In the genomic region with DNA sequence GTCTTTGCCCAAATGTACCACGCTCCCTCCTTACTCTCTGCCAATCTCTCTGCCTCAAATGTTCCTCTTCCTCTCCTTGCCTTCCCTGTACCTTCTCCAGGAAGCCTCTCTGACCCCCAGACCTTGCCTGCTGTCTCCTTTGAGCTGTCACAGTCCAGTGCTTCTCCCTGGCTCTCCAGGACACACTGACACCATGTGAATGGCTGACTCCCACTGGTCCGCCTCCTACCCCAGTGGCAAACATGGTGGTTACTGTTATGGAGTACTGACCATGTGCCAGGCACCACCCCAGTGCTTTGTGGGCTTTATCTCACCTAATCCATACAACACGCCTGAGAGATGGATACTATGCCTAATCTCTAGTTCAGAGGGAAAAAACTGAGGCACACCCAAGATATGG, we compare ENCODE assay signal across 15 cellular contexts.
DNase-seq lines count a peak whose midpoint lies in the region; ATAC-seq and TF ChIP-seq lines count a peak whose summit lies in the region.
"Had no signal": no experiment of that assay in that cellular context is flagged by ENCODE, and none has a peak within 500 bp of the region (broad histone marks: within the 10 kb centered on the region; RNA-seq: fewer than 3 reads in every experiment).

No MANE protein-coding gene starts in this region.

- H3K27ac Mint-ChIP-seq in natural killer cell treated with Interleukin-12 subunit alpha and Interleukin-12 subunit beta and Interleukin-15 and Interleukin-18, amount 100 ng/mL, for 72 hours, result no peak overlapping the region
- H3K27ac Mint-ChIP-seq in natural killer cell (no peak overlapping the region), endodermal cell (no peak overlapping the region)
- H3K27ac Mint-ChIP-seq: HFFc6 had no signal

- no peaks in the 10 kb centered on the region for H3K4me1 Mint-ChIP-seq in natural killer cell treated with Interleukin-12 subunit alpha and Interleukin-12 subunit beta and Interleukin-15 and Interleukin-18, amount 100 ng/mL, for 72 hours (ENCODE audit: low read depth in 2 of 2)
- no peaks in the 10 kb centered on the region for H3K4me1 Mint-ChIP-seq in natural killer cell
- H3K4me1 Mint-ChIP-seq in endodermal cell, result no peaks in the 10 kb centered on the region

- ATAC-seq in natural killer cell treated with Interleukin-12 subunit alpha and Interleukin-12 subunit beta and Interleukin-15 and Interleukin-18, amount 100 ng/mL, for 72 hours, result no peak
- ATAC-seq in natural killer cell (no peak), GM18873 (IDR thresholded peaks at IDR 0.05; ENCODE audit: low FRiP score, unreplicated experiment) (no peak), GM19452 (IDR thresholded peaks at IDR 0.05; ENCODE audit: unreplicated experiment) (no peak)
- ATAC-seq: HepG2 had no signal

- intact Hi-C loops in natural killer cell (cut with micrococcal nuclease), result no loop called here
- intact Hi-C loops in posterior vena cava (cut with DNase I), result no loop called here

- peak; percentile 12 for DNase-seq in natural killer cell treated with Interleukin-12 subunit alpha and Interleukin-12 subunit beta and Interleukin-15 and Interleukin-18, amount 100 ng/mL, for 72 hours (ENCODE audit: low spot score)
- DNase-seq in natural killer cell (no peak), endodermal cell (peak; percentile 24), posterior vena cava (ENCODE audit: low spot score) (peak; percentile 68), pons (ENCODE audit: low spot score) (no peak)
- DNase-seq: C1 segment of cervical spinal cord, HFFc6, KBM-7, NCI-H1694 treated with DMSO at 0.1 percent for 48 hours, NCI-H510A treated with DMSO at 0.1 percent for 48 hours, RPMI8226 had no signal

- no peaks in the 10 kb centered on the region for H3K9me3 Mint-ChIP-seq in natural killer cell treated with Interleukin-12 subunit alpha and Interleukin-12 subunit beta and Interleukin-15 and Interleukin-18, amount 100 ng/mL, for 72 hours
- H3K9me3 Mint-ChIP-seq in natural killer cell (no peaks in the 10 kb centered on the region), endodermal cell (no peaks in the 10 kb centered on the region)
- H3K9me3 Mint-ChIP-seq: HFFc6 had no signal

- H3K36me3 Mint-ChIP-seq in natural killer cell treated with Interleukin-12 subunit alpha and Interleukin-12 subunit beta and Interleukin-15 and Interleukin-18, amount 100 ng/mL, for 72 hours, result no peaks in the 10 kb centered on the region
- H3K36me3 Mint-ChIP-seq in natural killer cell (no peaks in the 10 kb centered on the region), endodermal cell (ENCODE audit: low read depth) (no peaks in the 10 kb centered on the region)

- peaks cover 18 to 36% of the 10 kb centered on the region in 2 donors for H3K27me3 Mint-ChIP-seq in natural killer cell treated with Interleukin-12 subunit alpha and Interleukin-12 subunit beta and Interleukin-15 and Interleukin-18, amount 100 ng/mL, for 72 hours
- H3K27me3 Mint-ChIP-seq in natural killer cell (ENCODE audit: low read depth in 2 of 2), result peaks cover 11 to 42% of the 10 kb centered on the region in 2 donors
- peaks cover 29% of the 10 kb centered on the region for H3K27me3 Mint-ChIP-seq in endodermal cell (ENCODE audit: insufficient read depth)

- no peak overlapping the region for H3K9ac ChIP-seq in endodermal cell (ENCODE audit: extremely low read depth, low read length, poor library complexity, severe bottlenecking)

- no peak overlapping the region for H3K27ac ChIP-seq in endodermal cell (ENCODE audit: low read depth, low read length)
- H3K27ac ChIP-seq: SJCRH30 had no signal

- H3K9me3 ChIP-seq in endodermal cell (ENCODE audit: control insufficient read depth, low read length), result no peaks in the 10 kb centered on the region
- H3K9me3 ChIP-seq: SJCRH30 had no signal

- TF ChIP-seq CTCF in natural killer cell (IDR thresholded peaks at IDR 0.05), result no peak
- TF ChIP-seq CTCF in endodermal cell (conservative IDR thresholded peaks at IDR 0.05), result no peak

- no peak overlapping the region for H3K4me3 Mint-ChIP-seq in natural killer cell treated with Interleukin-12 subunit alpha and Interleukin-12 subunit beta and Interleukin-15 and Interleukin-18, amount 100 ng/mL, for 72 hours
- no peak overlapping the region for H3K4me3 Mint-ChIP-seq in natural killer cell
- H3K4me3 Mint-ChIP-seq in endodermal cell, result no peak overlapping the region
- H3K4me3 Mint-ChIP-seq: HFFc6 had no signal

- H3K36me3 ChIP-seq in endodermal cell (ENCODE audit: control insufficient read depth, insufficient read depth, low read length), result no peaks in the 10 kb centered on the region
- H3K36me3 ChIP-seq: SJCRH30 had no signal

- 96% methylated on average over 3 of the region's 3 CpGs for WGBS in endodermal cell (ENCODE audit: insufficient coverage in 1 of 2, insufficient read length in 1 of 2), 2 experiments

- H3K4me1 ChIP-seq in endodermal cell (ENCODE audit: control insufficient read depth, insufficient read depth, low read length), result peaks cover 3% of the 10 kb centered on the region
- H3K4me1 ChIP-seq: SJCRH30 had no signal

- no peak overlapping the region for H3K4me3 ChIP-seq in endodermal cell (ENCODE audit: low read length)
- H3K4me3 ChIP-seq: SJCRH30 had no signal

- H3K27me3 ChIP-seq in endodermal cell (ENCODE audit: control insufficient read depth, insufficient read depth, low read length, poor library complexity, severe bottlenecking), result peaks cover 11% of the 10 kb centered on the region

Comparison
In these comparisons a context has a peak if more than half of its experiments do, and no peak if none do; other contexts are left out.
1. DNase-seq: peak in natural killer cell treated with Interleukin-12 subunit alpha and Interleukin-12 subunit beta and Interleukin-15 and Interleukin-18, amount 100 ng/mL, for 72 hours (single experiment), endodermal cell (single experiment) and posterior vena cava (single experiment); none in natural killer cell (single experiment) and pons (single experiment).